Comparison of ENCODE assay signal across 28 cellular contexts in genomic region chr1:200675588-200675852, GRCh38.
"Had no signal": no experiment of that assay in that cellular context is flagged by ENCODE, and none has a peak within 500 bp of the region (broad histone marks: within the 10 kb centered on the region; RNA-seq: fewer than 3 reads in every experiment).

No MANE protein-coding gene starts in this region.

- H3K9me3 ChIP-seq: Peyer's patch, SJSA1 had no signal

- H3K4me3 ChIP-seq: cardiac muscle cell, Peyer's patch, SJSA1 had no signal

- H3K36me3 ChIP-seq: cardiac muscle cell, Peyer's patch, SJSA1 had no signal

- ATAC-seq: activated naive CD4-positive, alpha-beta T cell treated with anti-CD3 and anti-CD28 coated beads, Interleukin-2, amount 50 U/mL, for 72 hours; activated naive CD8-positive, alpha-beta T cell treated with anti-CD3 and anti-CD28 coated beads, Interleukin-2, amount 50 U/mL, for 24 hours; activated T-cell treated with anti-CD3 and anti-CD28 coated beads, Interleukin-2, amount 50 U/mL, for 4 hours; SK-N-SH treated with all-trans-retinoic acid at 6 μM for 48 hours had no signal

- H3K27ac ChIP-seq: cardiac muscle cell, Peyer's patch, SJSA1, VCaP had no signal

- H3K27me3 ChIP-seq: cardiac muscle cell, Peyer's patch, SJSA1 had no signal

- FAIRE-seq: astrocyte had no signal

- DNase-seq: activated CD4-positive, alpha-beta memory T cell treated with anti-CD3 and anti-CD28 coated beads for 36 hours; activated CD4-positive, alpha-beta T cell treated with anti-CD3 and anti-CD28 coated beads, Interleukin-2, amount 10 ng/mL, durations not matched to agents 7 days and 5 days; activated CD4-positive, CD25-positive, alpha-beta regulatory T cell; activated CD8-positive, alpha-beta memory T cell treated with anti-CD3 and anti-CD28 coated beads for 24 hours; activated effector memory CD4-positive, alpha-beta T cell treated with anti-CD3 and anti-CD28 coated beads, Interleukin-2, amount 50 U/mL, for 16 hours; activated naive CD4-positive, alpha-beta T cell treated with Interleukin-2 at 50 U/mL for 16 hours; activated naive CD8-positive, alpha-beta T cell treated with anti-CD3 and anti-CD28 coated beads, Interleukin-2, amount 50 U/mL, for 24 hours; activated T-cell treated with anti-CD3 and anti-CD28 coated beads, Interleukin-2, amount 50 U/mL, for 4 hours; amniotic stem cell; IMR-90; KG1; NCI-H1092; NCI-H1417; NCI-H2029; NCI-H2107; NCI-H345; NCI-H510A; NCI-H526 treated with DMSO at 0.1 percent for 48 hours; NK-92 treated with Interleukin-12 subunit alpha and Interleukin-12 subunit beta, amount 100 ng/mL, for 24 hours; Peyer's patch; SHP77; SW 1271 had no signal
